10 cellular contexts compared by ENCODE assay signal in genomic region chr21:32578107-32578691, GRCh38. TPM values are rescaled to one million over a fixed set of nuclear protein-coding genes. Genes with fewer than 3 reads are reported as not detected.
DNase-seq lines count a peak whose midpoint lies in the region; ATAC-seq, FAIRE-seq and TF ChIP-seq lines count a peak whose summit lies in the region.
"Had no signal": no experiment of that assay in that cellular context is flagged by ENCODE, and none has a peak within 500 bp of the region (broad histone marks: within the 10 kb centered on the region; RNA-seq: fewer than 3 reads in every experiment).

No MANE protein-coding gene starts in this region.

- H3K9me3 Mint-ChIP-seq in mesothelial cell of epicardium: no peaks in the 10 kb centered on the region

- H3K4me1 Mint-ChIP-seq in mesothelial cell of epicardium: peaks cover 5% of the 10 kb centered on the region

- no peak overlapping the region for H3K4me2 ChIP-seq in A549

- no peak for TF ChIP-seq EP300 in A549 (IDR thresholded peaks at IDR 0.05)

- H3K4me1 ChIP-seq in A549 (no peaks in the 10 kb centered on the region), RWPE2 (ENCODE audit: insufficient read depth, poor library complexity, severe bottlenecking) (no peaks in the 10 kb centered on the region)
- H3K4me1 ChIP-seq: gastroesophageal sphincter had no signal

- H3K27me3 ChIP-seq in RWPE2 (ENCODE audit: insufficient read depth, poor library complexity, severe bottlenecking): no peaks in the 10 kb centered on the region

- no peak overlapping the region for H3K4me3 Mint-ChIP-seq in mesothelial cell of epicardium

- peaks cover 37% of the 10 kb centered on the region for H3K27me3 Mint-ChIP-seq in mesothelial cell of epicardium (ENCODE audit: low read depth)

- CTCF ChIA-PET in A549 (lab: Yijun Ruan, JAX): interaction anchor here (0.6 to 3.5 kb wide), 4 partner anchors 8 to 23 kb away, joined by 3 to 15 read pairs (median 3); no protein-coding TSS in a partner anchor

- H3K4me3 ChIP-seq in A549: no peak overlapping the region
- H3K4me3 ChIP-seq in RWPE2 (ENCODE audit: severe bottlenecking): no peak overlapping the region
- no peak overlapping the region for H3K4me3 ChIP-seq in epithelial cell of proximal tubule (ENCODE audit: low read depth, low read length)
- H3K4me3 ChIP-seq: gastroesophageal sphincter had no signal

- peak; percentile 36 to 57; a peak in 4 of 5 replicates for TF ChIP-seq RAD21 in A549 (conservative IDR thresholded peaks at IDR 0.05 in 1 of 2, IDR thresholded peaks at IDR 0.05 in 1 of 2)

- H3K27ac Mint-ChIP-seq in mesothelial cell of epicardium: no peak overlapping the region

- no peak for FAIRE-seq in A549 (lab: Jason Lieb, UNC)

- ATAC-seq in A549: peak; percentile 76 to 90; a peak in 5 of 6 replicates
- ATAC-seq in RWPE2 (ENCODE audit: low read depth): no peak
- ATAC-seq in HG02870 (IDR thresholded peaks at IDR 0.05; ENCODE audit: unreplicated experiment): no peak
- ATAC-seq: gastroesophageal sphincter had no signal

- peak in 1 of 2 experiments; percentile 32 for DNase-seq in A549 (ENCODE audit: low read depth in 1 of 2, low spot score in 1 of 2)
- DNase-seq in ELR (ENCODE audit: low read depth): peak; percentile 34
- DNase-seq in RWPE2 (ENCODE audit: low spot score): no peak
- DNase-seq in epithelial cell of proximal tubule (ENCODE audit: low read depth): no peak
- no peak for DNase-seq in pons (ENCODE audit: low spot score)
- no peak for DNase-seq in T-helper 1 cell
- no peak for DNase-seq in mesothelial cell of epicardium (ENCODE audit: low spot score in 2 of 2, unreplicated experiment in 2 of 2)
- DNase-seq: NCI-H345 had no signal

- H3K27ac ChIP-seq in A549 (no peak overlapping the region), RWPE2 (ENCODE audit: poor library complexity, severe bottlenecking) (no peak overlapping the region)
- H3K27ac ChIP-seq: gastroesophageal sphincter had no signal

- H3K9me3 ChIP-seq in A549: no peaks in the 10 kb centered on the region
- H3K9me3 ChIP-seq in RWPE2 (ENCODE audit: severe bottlenecking): no peaks in the 10 kb centered on the region
- H3K9me3 ChIP-seq: gastroesophageal sphincter had no signal

- POLR2A ChIA-PET in A549 (lab: Yijun Ruan, JAX): no interaction called here

- H3K36me3 Mint-ChIP-seq in mesothelial cell of epicardium: no peaks in the 10 kb centered on the region

- no peaks in the 10 kb centered on the region for H3K36me3 ChIP-seq in RWPE2 (ENCODE audit: low read depth)

- 36% methylated on average over 7 of the region's 15 CpGs for WGBS in A549 (ENCODE audit: missing lambda C conversion rate)

- 0 out of 3 replicates have a peak, but pooled peaks have one; percentile 23 for TF ChIP-seq CTCF in A549 (IDR thresholded peaks at IDR 0.05)
- peak; percentile 19 for TF ChIP-seq CTCF in RWPE2 (IDR thresholded peaks at IDR 0.05; ENCODE audit: poor library complexity, severe bottlenecking)
- TF ChIP-seq CTCF in epithelial cell of proximal tubule (conservative IDR thresholded peaks at IDR 0.05; ENCODE audit: low read depth, low read length): peak; percentile 13
- no peak for TF ChIP-seq CTCF in mesothelial cell of epicardium (IDR thresholded peaks at IDR 0.05; ENCODE audit: unreplicated experiment)

- no peak for TF ChIP-seq POLR2A in A549 (IDR thresholded peaks at IDR 0.05; ENCODE audit: low read length)

TF ChIP-seq in A549, 52 proteins besides CTCF, POLR2A, EP300 and RAD21:
- TF ChIP-seq CHD4 (IDR thresholded peaks at IDR 0.05; ENCODE audit: borderline replicate concordance): no peak
- TF ChIP-seq EHMT2 (IDR thresholded peaks at IDR 0.05; ENCODE audit: low read depth): no peak
- TF ChIP-seq FOSB (CRISPR knock-in tag; IDR thresholded peaks at IDR 0.05): no peak
- no peak for TF ChIP-seq POLR2AphosphoS2 (conservative IDR thresholded peaks at IDR 0.05; ENCODE audit: low read length)
- 0 out of 3 replicates have a peak, but pooled peaks have one; percentile 11 for TF ChIP-seq SMC3 (IDR thresholded peaks at IDR 0.05)
- TF ChIP-seq TP53 (CRISPR knock-in tag; IDR thresholded peaks at IDR 0.05): no peak
- TF ChIP-seq MAFK (IDR thresholded peaks at IDR 0.05; ENCODE audit: partially characterized antibody): no peak
- TF ChIP-seq NR3C1 (IDR thresholded peaks at IDR 0.05): no peak

RNA-seq across cellular contexts. Expression of gene TCP10L, which starts 7.1 kb away (rescaled TPM):
- 1.2 TPM in 2 replicates for polyA plus RNA-seq in A549 (2011; rRNA removed)
- 0.24 and 0.25 TPM in 2 replicates for polyA plus RNA-seq in A549 (2012; cell fraction: cytosol; rRNA removed)
- 0.41 and 0.66 TPM in 2 replicates for polyA plus RNA-seq in A549 (2012; cell fraction: nucleus; rRNA removed)
- polyA plus RNA-seq in A549 (2017; fragmentation: RNase III; extraction: RNeasy Plus Mini Kit Qiagen cat#74134 plus additional on column Dnase treatment): 0.30 to 0.62 TPM (median 0.54 TPM) in 3 replicates
- 0.63 and 0.91 TPM in 2 replicates for polyA minus RNA-seq in A549 (2011; rRNA and poly(A)+ RNA removed)
- total RNA-seq in epithelial cell of proximal tubule: under 0.01 and 0.06 TPM in 2 replicates
- total RNA-seq in mesothelial cell of epicardium: 1.4 to 1.6 TPM (median 1.5 TPM) in 3 replicates

RNA-seq across cellular contexts. Expression of gene CFAP298, which starts 34.0 kb away (rescaled TPM):
- polyA plus RNA-seq in A549 (2011; rRNA removed) (22.2 and 35.6 TPM in 2 replicates), A549 (2017; fragmentation: RNase III; extraction: RNeasy Plus Mini Kit Qiagen cat#74134 plus additional on column Dnase treatment) (39.3 to 42.3 TPM (median 41.8 TPM) in 3 replicates)
- 19.1 and 20.1 TPM in 2 replicates for polyA plus RNA-seq in A549 (2012; cell fraction: cytosol; rRNA removed)
- 13.3 and 18.4 TPM in 2 replicates for polyA plus RNA-seq in A549 (2012; cell fraction: nucleus; rRNA removed)
- polyA minus RNA-seq in A549 (2011; rRNA and poly(A)+ RNA removed): 4.3 and 5.8 TPM in 2 replicates
- total RNA-seq in epithelial cell of proximal tubule (61.3 and 70.5 TPM in 2 replicates), mesothelial cell of epicardium (29.4 to 33.0 TPM (median 30.4 TPM) in 3 replicates)

Comparison
In these comparisons a context has a peak if more than half of its experiments do, and no peak if none do; other contexts are left out.
1. ATAC-seq: peak in A549 (2 of 2); none in RWPE2 (single experiment) and HG02870 (single experiment).